Comparison of ENCODE assay signal across 8 cellular contexts in genomic region chr10:116287906-116288501, GRCh38. TPM values are rescaled to one million over a fixed set of nuclear protein-coding genes. Genes with fewer than 3 reads are reported as not detected.
DNase-seq lines count a peak whose midpoint lies in the region; ATAC-seq and TF ChIP-seq lines count a peak whose summit lies in the region.

No MANE protein-coding gene starts in this region.

- no peak for ATAC-seq in activated CD8-positive, alpha-beta T cell treated with anti-CD3 and anti-CD28 coated beads, Interleukin-2, amount 10 ng/mL, durations not matched to agents 7 days and 5 days
- ATAC-seq in right cardiac atrium (peak; percentile 41 to 56), thoracic aorta (ENCODE audit: insufficient number of reproducible peaks, low FRiP score, low read depth) (no peak), HG03280 (IDR thresholded peaks at IDR 0.05; ENCODE audit: unreplicated experiment) (no peak)

- WGBS in right cardiac atrium, result 31% methylated on average over 1 of the region's 1 CpG

- H3K4me3 ChIP-seq in right cardiac atrium (ENCODE audit: low read length) (no peak overlapping the region), thoracic aorta (no peak overlapping the region)

- DNase-seq in activated CD4-positive, alpha-beta T cell treated with anti-CD3 and anti-CD28 coated beads for 48 hours, result peak; percentile 20
- no peak for DNase-seq in activated CD4-positive, alpha-beta T cell treated with anti-CD3 and anti-CD28 coated beads, Interleukin-2, amount 50 U/mL, for 1 hour
- peak; percentile 21 for DNase-seq in MV-4-11 (lab: John Stamatoyannopoulos, UW)
- peak; percentile 44 for DNase-seq in activated CD8-positive, alpha-beta T cell treated with anti-CD3 and anti-CD28 coated beads, Interleukin-2, amount 10 ng/mL, durations not matched to agents 7 days and 5 days
- peak in 2 of 3 donors; percentile 27 to 45 for DNase-seq in right cardiac atrium
- DNase-seq in thoracic aorta (ENCODE audit: low spot score), result no peak
- no peak for DNase-seq in NOMO-1 treated with DMSO at 0.1 percent for 48 hours (lab: John Stamatoyannopoulos, UW; ENCODE audit: unreplicated experiment)

- H3K4me1 ChIP-seq in right cardiac atrium (ENCODE audit: control insufficient read depth, insufficient read depth, low read length) (no peaks in the 10 kb centered on the region), thoracic aorta (ENCODE audit: control insufficient read depth in 1 of 2, low read depth in 2 of 2) (no peaks in the 10 kb centered on the region)

- H3K27ac ChIP-seq in right cardiac atrium (ENCODE audit: low read length), result no peak overlapping the region
- no peak overlapping the region for H3K27ac ChIP-seq in thoracic aorta

- H3K4me3 Mint-ChIP-seq in activated CD8-positive, alpha-beta T cell treated with anti-CD3 and anti-CD28 coated beads, Interleukin-2, amount 10 ng/mL, durations not matched to agents 7 days and 5 days, result no peak overlapping the region

- POLR2A ChIA-PET in activated CD8-positive, alpha-beta T cell treated with anti-CD3 and anti-CD28 coated beads, Interleukin-2, amount 10 ng/mL, durations not matched to agents 7 days and 5 days (lab: Charles Lee), result interaction anchor here (1.4 kb wide), 1 partner anchor 11 kb away, joined by 3 read pairs; no protein-coding TSS in a partner anchor

- no peak overlapping the region for H3K27ac Mint-ChIP-seq in activated CD8-positive, alpha-beta T cell treated with anti-CD3 and anti-CD28 coated beads, Interleukin-2, amount 10 ng/mL, durations not matched to agents 7 days and 5 days

- no peaks in the 10 kb centered on the region for H3K36me3 ChIP-seq in thoracic aorta

- no peaks in the 10 kb centered on the region for H3K9me3 Mint-ChIP-seq in activated CD8-positive, alpha-beta T cell treated with anti-CD3 and anti-CD28 coated beads, Interleukin-2, amount 10 ng/mL, durations not matched to agents 7 days and 5 days (ENCODE audit: insufficient read depth)

- H3K27me3 Mint-ChIP-seq in activated CD8-positive, alpha-beta T cell treated with anti-CD3 and anti-CD28 coated beads, Interleukin-2, amount 10 ng/mL, durations not matched to agents 7 days and 5 days (ENCODE audit: low read depth), result peaks cover 6% of the 10 kb centered on the region

- H3K9me3 ChIP-seq in right cardiac atrium (ENCODE audit: control insufficient read depth, low read length), result no peaks in the 10 kb centered on the region
- H3K9me3 ChIP-seq in thoracic aorta, result no peaks in the 10 kb centered on the region

- H3K36me3 Mint-ChIP-seq in activated CD8-positive, alpha-beta T cell treated with anti-CD3 and anti-CD28 coated beads, Interleukin-2, amount 10 ng/mL, durations not matched to agents 7 days and 5 days (ENCODE audit: low read depth), result no peaks in the 10 kb centered on the region

- H3K27me3 ChIP-seq in right cardiac atrium (ENCODE audit: control insufficient read depth, insufficient read depth) (no peaks in the 10 kb centered on the region), thoracic aorta (replicated peaks; ENCODE audit: insufficient read depth) (no peaks in the 10 kb centered on the region)

- peaks cover 6% of the 10 kb centered on the region for H3K4me1 Mint-ChIP-seq in activated CD8-positive, alpha-beta T cell treated with anti-CD3 and anti-CD28 coated beads, Interleukin-2, amount 10 ng/mL, durations not matched to agents 7 days and 5 days (ENCODE audit: low read depth)

- peak; percentile 70 for TF ChIP-seq CTCF in thoracic aorta (IDR thresholded peaks at IDR 0.05)

- intact Hi-C loops in right cardiac atrium (cut with DNase I), result loop anchor here in 3 of 4 donors (5.0 to 10.0 kb wide), 5 partner anchors 341 to 583 kb away; no protein-coding TSS in a partner anchor

- CTCF ChIA-PET in activated CD8-positive, alpha-beta T cell treated with anti-CD3 and anti-CD28 coated beads, Interleukin-2, amount 10 ng/mL, durations not matched to agents 7 days and 5 days (lab: Charles Lee), result interaction anchor here (1.0 to 1.7 kb wide), 4 partner anchors 9 to 582 kb away, joined by 3 to 4 read pairs (median 4); no protein-coding TSS in a partner anchor

RNA-seq across cellular contexts. Expression of gene GFRA1, which starts 15.0 kb away (rescaled TPM):
- not detected for total RNA-seq in activated CD8-positive, alpha-beta T cell treated with anti-CD3 and anti-CD28 coated beads, Interleukin-2, amount 10 ng/mL, durations not matched to agents 7 days and 5 days
- total RNA-seq in right cardiac atrium (1 to 10 TPM; 4.5 to 8.3 (median 7.1) TPM), thoracic aorta (1 to 10 TPM; 5.8 to 9.3 TPM)
- polyA plus RNA-seq in right cardiac atrium, result 2.7 TPM

RNA-seq across cellular contexts. Expression of gene CCDC172, which starts 36.2 kb away (rescaled TPM):
- not detected for total RNA-seq in activated CD8-positive, alpha-beta T cell treated with anti-CD3 and anti-CD28 coated beads, Interleukin-2, amount 10 ng/mL, durations not matched to agents 7 days and 5 days
- total RNA-seq in right cardiac atrium (not detected), thoracic aorta (not detected)
- polyA plus RNA-seq in right cardiac atrium, result not detected

Comparison
In these comparisons a context has a peak if more than half of its experiments do, and no peak if none do; other contexts are left out.
1. DNase-seq: peak in activated CD4-positive, alpha-beta T cell treated with anti-CD3 and anti-CD28 coated beads for 48 hours (single experiment), MV-4-11 (single experiment), activated CD8-positive, alpha-beta T cell treated with anti-CD3 and anti-CD28 coated beads, Interleukin-2, amount 10 ng/mL, durations not matched to agents 7 days and 5 days (single experiment) and right cardiac atrium (2 of 3); none in activated CD4-positive, alpha-beta T cell treated with anti-CD3 and anti-CD28 coated beads, Interleukin-2, amount 50 U/mL, for 1 hour (single experiment), thoracic aorta (single experiment) and NOMO-1 treated with DMSO at 0.1 percent for 48 hours (single experiment).
2. ATAC-seq: peak in right cardiac atrium (2 of 2); none in activated CD8-positive, alpha-beta T cell treated with anti-CD3 and anti-CD28 coated beads, Interleukin-2, amount 10 ng/mL, durations not matched to agents 7 days and 5 days (single experiment), thoracic aorta (single experiment) and HG03280 (single experiment).
3. RNA of gene GFRA1, which starts 15.0 kb away (total RNA-seq): 5.8 to 9.3 TPM in thoracic aorta and 4.5 to 8.3 TPM in right cardiac atrium; not detected in activated CD8-positive, alpha-beta T cell treated with anti-CD3 and anti-CD28 coated beads, Interleukin-2, amount 10 ng/mL, durations not matched to agents 7 days and 5 days; every median in the first group is over 4 times any median in the second.